In genomic region chr7:144287385-144287784, GRCh38 we compare ENCODE assay signal across 6 cellular contexts. TPM values are rescaled to one million over a fixed set of nuclear protein-coding genes. Genes with fewer than 3 reads are reported as not detected.
"Had no signal": no experiment of that assay in that cellular context is flagged by ENCODE, and none has a peak within 500 bp of the region (broad histone marks: within the 10 kb centered on the region; RNA-seq: fewer than 3 reads in every experiment).

No MANE protein-coding gene starts in this region.

RNA-seq across cellular contexts. Expression of gene CTAGE8, which starts 18.3 kb away (rescaled TPM):
- total RNA-seq: H1, HepG2, HFFc6, HT1080 had no signal
- polyA plus RNA-seq: H1, HepG2 had no signal

RNA-seq across cellular contexts. Expression of gene OR2A7, which starts 22.8 kb away (rescaled TPM):
- total RNA-seq: HepG2, HFFc6, HT1080 had no signal
- polyA plus RNA-seq: HepG2 had no signal

RNA-seq across cellular contexts. Expression of gene OR2A1, which starts 24.8 kb away (rescaled TPM):
- total RNA-seq: H1, H9, HepG2, HFFc6, HT1080 had no signal
- polyA plus RNA-seq: HepG2, IgD-negative memory B cell had no signal

RNA-seq across cellular contexts. Expression of gene OR2A42, which starts 48.0 kb away (rescaled TPM):
- total RNA-seq: H1, H9, HepG2, HFFc6, HT1080 had no signal
- polyA plus RNA-seq: H1, HepG2, IgD-negative memory B cell had no signal
